Comparison of ENCODE assay signal across 1 cellular context in the genomic region with DNA sequence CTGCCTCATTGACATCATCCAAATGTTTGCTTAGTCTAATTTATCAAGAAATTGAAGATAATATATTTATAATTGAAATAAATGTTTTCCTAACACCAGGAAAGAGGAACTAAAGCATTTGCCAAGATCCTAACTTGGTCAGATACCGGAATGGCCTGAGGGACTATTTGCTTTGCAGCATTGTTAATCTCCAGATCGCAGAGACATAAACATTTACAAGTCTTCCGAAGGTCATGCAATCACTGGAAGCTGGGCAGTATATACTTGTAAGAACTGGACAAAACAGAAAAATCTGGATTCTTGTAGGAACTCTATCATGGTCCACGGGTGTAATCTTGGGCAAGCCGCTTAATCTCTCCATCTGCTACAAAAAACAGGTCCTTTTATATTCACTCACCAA.
TF ChIP-seq lines count a peak whose summit lies in the region.

No MANE protein-coding gene starts in this region.

TF ChIP-seq in endothelial cell of umbilical vein, 7 proteins besides CTCF, POLR2A, EP300 and RAD21:
- TF ChIP-seq MYC (IDR thresholded peaks at IDR 0.05; ENCODE audit: low read depth, low read length) = no peak
TF ChIP-seq in endothelial cell of umbilical vein: peak in this region for 0.
